In genomic region chr14:72045885-72046284, GRCh38 we compare ENCODE assay signal across 8 cellular contexts.
"Had no signal": no experiment of that assay in that cellular context is flagged by ENCODE, and none has a peak within 500 bp of the region (broad histone marks: within the 10 kb centered on the region; RNA-seq: fewer than 3 reads in every experiment).

No MANE protein-coding gene starts in this region.

- ATAC-seq: K562 had no signal

- H3K4me1 Mint-ChIP-seq: IgD-negative memory B cell had no signal

- H3K4me3 Mint-ChIP-seq: IgD-negative memory B cell had no signal

- H3K27ac ChIP-seq: HL-60, KMS-11 had no signal

- H3K4me3 ChIP-seq: K562 had no signal

- H3K9ac ChIP-seq: KMS-11 had no signal

- FAIRE-seq: HTR-8/SVneo, K562 had no signal

- H3K4me2 ChIP-seq: KMS-11 had no signal

- DNase-seq: IMR-90, KBM-7, KG1 had no signal
